Comparison of ENCODE assay signal across 12 cellular contexts in genomic region chr2:209933499-209934458, GRCh38.
DNase-seq lines count a peak whose midpoint lies in the region; ATAC-seq and TF ChIP-seq lines count a peak whose summit lies in the region.
"Had no signal": no experiment of that assay in that cellular context is flagged by ENCODE, and none has a peak within 500 bp of the region (broad histone marks: within the 10 kb centered on the region; RNA-seq: fewer than 3 reads in every experiment).

No MANE protein-coding gene starts in this region.

- no peak overlapping the region for H4K8ac ChIP-seq in trophoblast cell (ENCODE audit: low read depth, low read length)

- H2AFZ ChIP-seq in neuron (ENCODE audit: low read depth, low read length): peak overlapping the region; percentile 73
- H2AFZ ChIP-seq in trophoblast cell (ENCODE audit: insufficient read depth, low read length, poor library complexity): no peak overlapping the region

- H2BK120ac ChIP-seq in trophoblast cell (ENCODE audit: insufficient read depth, low read length, poor library complexity): no peak overlapping the region

- H3K4me3 ChIP-seq in neuron (ENCODE audit: low read length) (no peak overlapping the region), trophoblast cell (ENCODE audit: low read depth, low read length) (no peak overlapping the region), colonic mucosa (no peak overlapping the region)
- H3K4me3 ChIP-seq: skin epidermis, upper lobe of left lung had no signal

- H3K27me3 Mint-ChIP-seq in natural killer cell (ENCODE audit: low read depth in 2 of 2): peaks cover 6 to 13% of the 10 kb centered on the region in 2 donors

- no peaks in the 10 kb centered on the region for H3K79me1 ChIP-seq in trophoblast cell (ENCODE audit: low read length)

- H3K9me3 Mint-ChIP-seq in natural killer cell: no peaks in the 10 kb centered on the region

- no peak overlapping the region for H3K4me3 Mint-ChIP-seq in natural killer cell
- H3K4me3 Mint-ChIP-seq: activated CD8-positive, alpha-beta memory T cell treated with anti-CD3 and anti-CD28 coated beads, Interleukin-2, amount 10 ng/mL, durations not matched to agents 7 days and 5 days had no signal

- H3K4me1 Mint-ChIP-seq in natural killer cell: peaks cover 0 to 4% of the 10 kb centered on the region in 2 donors
- H3K4me1 Mint-ChIP-seq: activated CD8-positive, alpha-beta memory T cell treated with anti-CD3 and anti-CD28 coated beads, Interleukin-2, amount 10 ng/mL, durations not matched to agents 7 days and 5 days had no signal

- H3K27me3 ChIP-seq in neuron (ENCODE audit: insufficient read depth, low read length): no peaks in the 10 kb centered on the region
- no peaks in the 10 kb centered on the region for H3K27me3 ChIP-seq in trophoblast cell (ENCODE audit: insufficient read depth, low read length)
- no peaks in the 10 kb centered on the region for H3K27me3 ChIP-seq in colonic mucosa
- H3K27me3 ChIP-seq: upper lobe of left lung had no signal

- H2AK5ac ChIP-seq in trophoblast cell (ENCODE audit: low read length): no peak overlapping the region

- H3K36me3 ChIP-seq in neuron (ENCODE audit: insufficient read depth, low read length): peaks cover 4% of the 10 kb centered on the region
- no peaks in the 10 kb centered on the region for H3K36me3 ChIP-seq in trophoblast cell (ENCODE audit: control insufficient read depth in 1 of 2, insufficient read depth in 2 of 2, low read length in 2 of 2)
- no peaks in the 10 kb centered on the region for H3K36me3 ChIP-seq in colonic mucosa
- H3K36me3 ChIP-seq: upper lobe of left lung had no signal

- H3K14ac ChIP-seq in trophoblast cell (ENCODE audit: low read length): no peak overlapping the region

- no peak overlapping the region for H3K18ac ChIP-seq in trophoblast cell (ENCODE audit: low read length)

- intact Hi-C loops in colonic mucosa (cut with DNase I) (no loop called here), natural killer cell (cut with micrococcal nuclease) (no loop called here)

- WGBS in trophoblast cell (ENCODE audit: extremely low coverage, insufficient coverage, insufficient read length): no CpG with 5 or more reads among the region's 11 CpGs

- H3K9ac ChIP-seq in trophoblast cell (ENCODE audit: low read length): no peak overlapping the region
- no peak overlapping the region for H3K9ac ChIP-seq in colonic mucosa (ENCODE audit: low read depth in 2 of 2, low read length in 2 of 2)

- H3K36me3 Mint-ChIP-seq in natural killer cell: no peaks in the 10 kb centered on the region
- H3K36me3 Mint-ChIP-seq: activated CD8-positive, alpha-beta memory T cell treated with anti-CD3 and anti-CD28 coated beads, Interleukin-2, amount 10 ng/mL, durations not matched to agents 7 days and 5 days had no signal

- H3K27ac ChIP-seq in trophoblast cell (ENCODE audit: low read depth, low read length) (no peak overlapping the region), colonic mucosa (no peak overlapping the region)
- H3K27ac ChIP-seq: skin epidermis, upper lobe of left lung had no signal

- ATAC-seq in natural killer cell: no peak
- ATAC-seq: activated CD8-positive, alpha-beta memory T cell treated with anti-CD3 and anti-CD28 coated beads, Interleukin-2, amount 10 ng/mL, durations not matched to agents 7 days and 5 days; esophagus mucosa had no signal

- H3K4me1 ChIP-seq in neuron (ENCODE audit: insufficient read depth, low read length) (peaks cover 12% of the 10 kb centered on the region), trophoblast cell (ENCODE audit: control insufficient read depth in 1 of 2, insufficient read depth in 2 of 2, low read length in 2 of 2) (no peaks in the 10 kb centered on the region), colonic mucosa (no peaks in the 10 kb centered on the region)

- no peak overlapping the region for H3K27ac Mint-ChIP-seq in natural killer cell
- H3K27ac Mint-ChIP-seq: activated CD8-positive, alpha-beta memory T cell treated with anti-CD3 and anti-CD28 coated beads, Interleukin-2, amount 10 ng/mL, durations not matched to agents 7 days and 5 days had no signal

- H2BK5ac ChIP-seq in trophoblast cell (ENCODE audit: low read depth, low read length, poor library complexity): no peak overlapping the region

- no peak for TF ChIP-seq CTCF in colonic mucosa (IDR thresholded peaks at IDR 0.05)
- TF ChIP-seq CTCF in natural killer cell (IDR thresholded peaks at IDR 0.05): no peak

- H3K23ac ChIP-seq in trophoblast cell (ENCODE audit: low read length): no peak overlapping the region

- no peak overlapping the region for H2BK12ac ChIP-seq in trophoblast cell (ENCODE audit: low read length)

- no peak overlapping the region for H4K91ac ChIP-seq in trophoblast cell (ENCODE audit: low read depth, low read length)

- H3K9me3 ChIP-seq in neuron (ENCODE audit: low read length) (no peaks in the 10 kb centered on the region), trophoblast cell (ENCODE audit: insufficient read depth, low read depth, low read length) (no peaks in the 10 kb centered on the region), colonic mucosa (no peaks in the 10 kb centered on the region)
- H3K9me3 ChIP-seq: upper lobe of left lung had no signal

- H3K4ac ChIP-seq in trophoblast cell (ENCODE audit: low read depth, low read length): no peak overlapping the region

- no peaks in the 10 kb centered on the region for H3K79me2 ChIP-seq in trophoblast cell (ENCODE audit: control insufficient read depth, insufficient read depth, low read length, poor library complexity)

- no peak overlapping the region for H3K4me2 ChIP-seq in trophoblast cell (ENCODE audit: low read length)

- DNase-seq in AG20443 (ENCODE audit: low spot score) (peak; percentile 60), OCI-M1 (lab: John Stamatoyannopoulos, UW) (peak; percentile 30), fibroblast of gingiva (ENCODE audit: low read depth) (peak; percentile 81), GOT3 (lab: John Stamatoyannopoulos, UW) (no peak), trophoblast cell (no peak), colonic mucosa (no peak), natural killer cell (no peak)
- DNase-seq: activated CD8-positive, alpha-beta memory T cell treated with anti-CD3 and anti-CD28 coated beads, Interleukin-2, amount 10 ng/mL, durations not matched to agents 7 days and 5 days; upper lobe of left lung had no signal

- no peak overlapping the region for H4K12ac ChIP-seq in trophoblast cell (ENCODE audit: low read depth, low read length)

Comparison
In these comparisons a context has a peak if more than half of its experiments do, and no peak if none do; other contexts are left out.
1. DNase-seq: peak in AG20443 (single experiment), OCI-M1 (single experiment) and fibroblast of gingiva (single experiment); none in GOT3 (single experiment), trophoblast cell (0 of 2), colonic mucosa (single experiment) and natural killer cell (single experiment).